Comparison of ENCODE assay signal across 9 cellular contexts in genomic region chr13:40026174-40026585, GRCh38.
DNase-seq lines count a peak whose midpoint lies in the region; ATAC-seq and TF ChIP-seq lines count a peak whose summit lies in the region.
"Had no signal": no experiment of that assay in that cellular context is flagged by ENCODE, and none has a peak within 500 bp of the region (broad histone marks: within the 10 kb centered on the region; RNA-seq: fewer than 3 reads in every experiment).

No MANE protein-coding gene starts in this region.

- H3K36me3 ChIP-seq in heart left ventricle: no peaks in the 10 kb centered on the region

- no peak for TF ChIP-seq CTCF in heart left ventricle (IDR thresholded peaks at IDR 0.05)

- TF ChIP-seq POLR2A in heart left ventricle (IDR thresholded peaks at IDR 0.05): no peak

- no peaks in the 10 kb centered on the region for H3K27me3 ChIP-seq in heart left ventricle

- H3K27ac ChIP-seq in heart left ventricle: no peak overlapping the region
- H3K27ac ChIP-seq: A549 had no signal

- no peak for ATAC-seq in heart left ventricle
- ATAC-seq: A549 had no signal

- H3K4me1 ChIP-seq in heart left ventricle: no peaks in the 10 kb centered on the region
- H3K4me1 ChIP-seq: A549 had no signal

- H3K4me3 ChIP-seq in Jurkat, Clone E6-1 (ENCODE audit: low read length): no peak overlapping the region
- H3K4me3 ChIP-seq in heart left ventricle: no peak overlapping the region
- H3K4me3 ChIP-seq: A549 had no signal

- DNase-seq in activated gamma-delta T cell treated with anti-CD3 and anti-CD28 coated beads, Interleukin-2, amount 50 U/mL, for 16 hours (ENCODE audit: low read depth): peak; percentile 24
- no peak for DNase-seq in activated gamma-delta T cell treated with Interleukin-2 at 50 U/mL for 16 hours
- DNase-seq in Jurkat, Clone E6-1 (ENCODE audit: low read depth, low spot score): peak; percentile 6
- DNase-seq in activated naive CD8-positive, alpha-beta T cell treated with anti-CD3 and anti-CD28 coated beads, Interleukin-2, amount 50 U/mL, for 16 hours (ENCODE audit: low read depth, low spot score): peak; percentile 44
- no peak for DNase-seq in hypothalamus (lab: John Stamatoyannopoulos, UW)
- DNase-seq in heart left ventricle: no peak
- DNase-seq in KBM-7: no peak
- no peak for DNase-seq in occipital lobe (lab: John Stamatoyannopoulos, UW)

- peaks cover 0 to 9% (median 0%) of the 10 kb centered on the region in 12 donors for H3K9me3 ChIP-seq in heart left ventricle
- H3K9me3 ChIP-seq: A549 had no signal

- 86 to 93% (median 90%) methylated on average over 5 of the region's 5 CpGs for WGBS in heart left ventricle, 4 donors

- intact Hi-C loops in heart left ventricle (cut with DNase I): no loop called here

- in situ Hi-C loops in KBM-7 (cut with MboI; ENCODE audit: low pct_unique_long_range_greater_than_20kb, low sequenced_read_pairs): no loop called here

Comparison
In these comparisons a context has a peak if more than half of its experiments do, and no peak if none do; other contexts are left out.
1. DNase-seq: peak in activated gamma-delta T cell treated with anti-CD3 and anti-CD28 coated beads, Interleukin-2, amount 50 U/mL, for 16 hours (single experiment), Jurkat, Clone E6-1 (single experiment) and activated naive CD8-positive, alpha-beta T cell treated with anti-CD3 and anti-CD28 coated beads, Interleukin-2, amount 50 U/mL, for 16 hours (single experiment); none in activated gamma-delta T cell treated with Interleukin-2 at 50 U/mL for 16 hours (single experiment), hypothalamus (0 of 51), heart left ventricle (0 of 5), KBM-7 (single experiment) and occipital lobe (single experiment).